Comparison of ENCODE assay signal across 7 cellular contexts in genomic region chr15:40354408-40355171, GRCh38. TPM values are rescaled to one million over a fixed set of nuclear protein-coding genes. Genes with fewer than 3 reads are reported as not detected.
DNase-seq lines count a peak whose midpoint lies in the region; ATAC-seq and TF ChIP-seq lines count a peak whose summit lies in the region.
"Had no signal": no experiment of that assay in that cellular context is flagged by ENCODE, and none has a peak within 500 bp of the region (broad histone marks: within the 10 kb centered on the region; RNA-seq: fewer than 3 reads in every experiment).

No MANE protein-coding gene starts in this region.

- H3K9me3 ChIP-seq in BE2C (no peaks in the 10 kb centered on the region), esophagus squamous epithelium (no peaks in the 10 kb centered on the region)

- H3K4me3 ChIP-seq in BE2C (ENCODE audit: low read depth, low read length) = no peak overlapping the region
- no peak overlapping the region for H3K4me3 ChIP-seq in esophagus squamous epithelium

- DNase-seq in BE2C (peak; percentile 79), NCI-H1092 treated with DMSO at 0.1 percent for 48 hours (lab: John Stamatoyannopoulos, UW) (peak; percentile 86), erythroblast (lab: John Stamatoyannopoulos, UW) (peak; percentile 16 to 18), esophagus squamous epithelium (lab: John Stamatoyannopoulos, UW) (no peak)

- no peaks in the 10 kb centered on the region for H3K27me3 ChIP-seq in BE2C
- H3K27me3 ChIP-seq in esophagus squamous epithelium = peaks cover 0 to 15% (median 0%) of the 10 kb centered on the region in 4 donors

- no peak overlapping the region for H3K27ac ChIP-seq in esophagus squamous epithelium

- 33 to 35% methylated on average over 7 to 8 of the region's 9 CpGs for WGBS in esophagus squamous epithelium, 2 donors

- intact Hi-C loops in esophagus squamous epithelium (cut with DNase I) = no loop called here

- peak; percentile 71 for TF ChIP-seq CTCF in BE2C (IDR thresholded peaks at IDR 0.05; ENCODE audit: low read depth, low read length)
- peak in 2 of 6 experiments; percentile 7 to 36 for TF ChIP-seq CTCF in esophagus squamous epithelium (IDR thresholded peaks at IDR 0.05)

- peaks cover 14% of the 10 kb centered on the region for H3K4me1 ChIP-seq in BE2C
- peaks cover 10 to 24% (median 11%) of the 10 kb centered on the region in 3 donors for H3K4me1 ChIP-seq in esophagus squamous epithelium

- H3K36me3 ChIP-seq in BE2C (no peaks in the 10 kb centered on the region), esophagus squamous epithelium (no peaks in the 10 kb centered on the region)

- no peak for TF ChIP-seq POLR2A in erythroblast (IDR thresholded peaks at IDR 0.05; ENCODE audit: low read length)
- no peak for TF ChIP-seq POLR2A in esophagus squamous epithelium (IDR thresholded peaks at IDR 0.05)

- ATAC-seq in GM21390 (IDR thresholded peaks at IDR 0.05; ENCODE audit: unreplicated experiment) (no peak), GM18870 (IDR thresholded peaks at IDR 0.05; ENCODE audit: unreplicated experiment) (no peak)

RNA-seq across cellular contexts. Expression of gene DISP2, which starts 3.4 kb away (rescaled TPM):
- polyA plus RNA-seq in BE2C (2012; ENCODE audit: insufficient read depth, insufficient read length, low read depth) = 10.1 TPM
- under 1 TPM in 2 of 4 donors, not detected in 2; under 0.01 TPM for total RNA-seq in esophagus squamous epithelium

RNA-seq across cellular contexts. Expression of gene PHGR1, which starts 3.8 kb away (rescaled TPM):
- not detected for polyA plus RNA-seq in BE2C (2012; ENCODE audit: insufficient read depth, insufficient read length, low read depth)
- total RNA-seq in esophagus squamous epithelium = not detected
- total RNA-seq: temporal lobe had no signal

RNA-seq across cellular contexts. Expression of gene CCDC9B, which starts 13.9 kb away (rescaled TPM):
- 6.5 TPM for polyA plus RNA-seq in BE2C (2012; ENCODE audit: insufficient read depth, insufficient read length, low read depth)
- total RNA-seq in esophagus squamous epithelium = 10 to 100 TPM in 3 of 4 donors, 1 to 10 TPM in 1; 5.4 to 34.4 (median 15.0) TPM

RNA-seq across cellular contexts. Expression of gene KNSTRN, which starts 27.9 kb away (rescaled TPM):
- polyA plus RNA-seq in BE2C (2012; ENCODE audit: insufficient read depth, insufficient read length, low read depth) = 10.4 TPM
- 10 to 100 TPM; 11.3 to 22.0 (median 17.3) TPM for total RNA-seq in esophagus squamous epithelium

RNA-seq across cellular contexts. Expression of gene INAFM2, which starts 31.1 kb away (rescaled TPM):
- 51.0 TPM for polyA plus RNA-seq in BE2C (2012; ENCODE audit: insufficient read depth, insufficient read length, low read depth)
- 10 to 100 TPM in 1 of 4 donors, 1 to 10 TPM in 3; 4.7 to 10.1 (median 8.1) TPM for total RNA-seq in esophagus squamous epithelium
